Comparison of ENCODE assay signal across 17 cellular contexts in genomic region chr15:99115300-99116215, GRCh38.
"Had no signal": no experiment of that assay in that cellular context is flagged by ENCODE, and none has a peak within 500 bp of the region (broad histone marks: within the 10 kb centered on the region; RNA-seq: fewer than 3 reads in every experiment).

No MANE protein-coding gene starts in this region.

- DNase-seq: activated CD4-positive, alpha-beta T cell treated with anti-CD3 and anti-CD28 coated beads, Interleukin-2, amount 50 U/mL, for 48 hours; activated CD4-positive, CD25-positive, alpha-beta regulatory T cell treated with anti-CD3 and anti-CD28 coated beads, Interleukin-2, amount 50 U/mL, for 72 hours; activated CD8-positive, alpha-beta memory T cell treated with anti-CD3 and anti-CD28 coated beads, Interleukin-2, amount 10 ng/mL, durations not matched to agents 7 days and 5 days; activated effector memory CD4-positive, alpha-beta T cell treated with Interleukin-2 at 50 U/mL for 16 hours; activated T-cell treated with anti-CD3 and anti-CD28 coated beads, Interleukin-2, amount 50 U/mL, for 24 hours; amniotic stem cell; brain microvascular endothelial cell; foreskin melanocyte; midbrain; naive thymus-derived CD4-positive, alpha-beta T cell; stimulated activated CD4-positive, alpha-beta T cell treated with anti-CD3 and anti-CD28 coated beads, Interleukin-4, amount 100 ng/mL, for 24 hours; SW 1271 had no signal

- H3K36me3 Mint-ChIP-seq: activated CD8-positive, alpha-beta memory T cell treated with anti-CD3 and anti-CD28 coated beads, Interleukin-2, amount 10 ng/mL, durations not matched to agents 7 days and 5 days; activated naive CD4-positive, alpha-beta T cell treated with anti-CD3 and anti-CD28 coated beads, Interleukin-2, amount 50 U/mL, for 24 hours; naive thymus-derived CD4-positive, alpha-beta T cell had no signal

- H3K27ac Mint-ChIP-seq: activated CD8-positive, alpha-beta memory T cell treated with anti-CD3 and anti-CD28 coated beads, Interleukin-2, amount 10 ng/mL, durations not matched to agents 7 days and 5 days; activated naive CD4-positive, alpha-beta T cell treated with anti-CD3 and anti-CD28 coated beads, Interleukin-2, amount 50 U/mL, for 24 hours; activated T-cell treated with anti-CD3 and anti-CD28 coated beads, Interleukin-2, amount 50 U/mL, for 24 hours; naive thymus-derived CD4-positive, alpha-beta T cell; progenitor cell of endocrine pancreas had no signal

- H3K9me3 ChIP-seq: SJSA1, tibial nerve had no signal

- H3K9me3 Mint-ChIP-seq: activated naive CD4-positive, alpha-beta T cell treated with anti-CD3 and anti-CD28 coated beads, Interleukin-2, amount 50 U/mL, for 24 hours; activated T-cell treated with anti-CD3 and anti-CD28 coated beads, Interleukin-2, amount 50 U/mL, for 24 hours; naive thymus-derived CD4-positive, alpha-beta T cell had no signal

- ATAC-seq: activated CD8-positive, alpha-beta memory T cell treated with anti-CD3 and anti-CD28 coated beads, Interleukin-2, amount 10 ng/mL, durations not matched to agents 7 days and 5 days; naive thymus-derived CD4-positive, alpha-beta T cell had no signal

- H3K4me1 ChIP-seq: SJSA1 had no signal

- H3K4me3 ChIP-seq: dorsolateral prefrontal cortex, SJSA1, tibial nerve had no signal

- H3K36me3 ChIP-seq: brain microvascular endothelial cell had no signal

- H3K27me3 Mint-ChIP-seq: activated naive CD4-positive, alpha-beta T cell treated with anti-CD3 and anti-CD28 coated beads, Interleukin-2, amount 50 U/mL, for 24 hours; activated T-cell treated with anti-CD3 and anti-CD28 coated beads, Interleukin-2, amount 50 U/mL, for 24 hours had no signal

- H3K27me3 ChIP-seq: brain microvascular endothelial cell, dorsolateral prefrontal cortex, SJSA1, tibial nerve had no signal

- H3K27ac ChIP-seq: brain microvascular endothelial cell, SJSA1, tibial nerve had no signal

- H3K4me3 Mint-ChIP-seq: activated CD8-positive, alpha-beta memory T cell treated with anti-CD3 and anti-CD28 coated beads, Interleukin-2, amount 10 ng/mL, durations not matched to agents 7 days and 5 days; activated naive CD4-positive, alpha-beta T cell treated with anti-CD3 and anti-CD28 coated beads, Interleukin-2, amount 50 U/mL, for 24 hours; activated T-cell treated with anti-CD3 and anti-CD28 coated beads, Interleukin-2, amount 50 U/mL, for 24 hours; naive thymus-derived CD4-positive, alpha-beta T cell had no signal
